21 cellular contexts compared by ENCODE assay signal in genomic region chr13:54949735-54950134, GRCh38.
"Had no signal": no experiment of that assay in that cellular context is flagged by ENCODE, and none has a peak within 500 bp of the region (broad histone marks: within the 10 kb centered on the region; RNA-seq: fewer than 3 reads in every experiment).

No MANE protein-coding gene starts in this region.

- H3K27me3 ChIP-seq: right lobe of liver, spleen, testis, tibial nerve, upper lobe of right lung had no signal

- H3K27me3 Mint-ChIP-seq: effector memory CD8-positive, alpha-beta T cell; naive thymus-derived CD4-positive, alpha-beta T cell; stimulated activated memory B cell treated with anti-CD40 and anti-IgM and Interleukin-4, amounts not matched to agents 10 μg/mL and 1 μg/mL and 100 μg/mL, for 72 hours; stimulated activated naive CD8-positive, alpha-beta T cell treated with anti-CD3 and anti-CD28 coated beads, Interleukin-15, Interleukin-2, amounts not matched to agents 100 ng/mL and 50 ng/mL, for 24 hours had no signal

- H3K4me1 ChIP-seq: psoas muscle, right lobe of liver, spleen, testis, tibial nerve, upper lobe of right lung had no signal

- H3K4me3 Mint-ChIP-seq: effector memory CD8-positive, alpha-beta T cell; naive thymus-derived CD4-positive, alpha-beta T cell; nephron progenitor cell; stimulated activated memory B cell treated with anti-CD40 and anti-IgM and Interleukin-4, amounts not matched to agents 10 μg/mL and 1 μg/mL and 100 μg/mL, for 72 hours; stimulated activated naive CD8-positive, alpha-beta T cell treated with anti-CD3 and anti-CD28 coated beads, Interleukin-15, Interleukin-2, amounts not matched to agents 100 ng/mL and 50 ng/mL, for 24 hours had no signal

- H3K27ac Mint-ChIP-seq: effector memory CD8-positive, alpha-beta T cell; naive thymus-derived CD4-positive, alpha-beta T cell; nephron progenitor cell; stimulated activated memory B cell treated with anti-CD40 and anti-IgM and Interleukin-4, amounts not matched to agents 10 μg/mL and 1 μg/mL and 100 μg/mL, for 72 hours; stimulated activated naive CD8-positive, alpha-beta T cell treated with anti-CD3 and anti-CD28 coated beads, Interleukin-15, Interleukin-2, amounts not matched to agents 100 ng/mL and 50 ng/mL, for 24 hours had no signal

- H3K36me3 Mint-ChIP-seq: naive thymus-derived CD4-positive, alpha-beta T cell; stimulated activated memory B cell treated with anti-CD40 and anti-IgM and Interleukin-4, amounts not matched to agents 10 μg/mL and 1 μg/mL and 100 μg/mL, for 72 hours had no signal

- H3K36me3 ChIP-seq: right lobe of liver, spleen, tibial nerve, upper lobe of right lung had no signal

- H3K9me3 ChIP-seq: right lobe of liver, testis, tibial nerve, upper lobe of right lung had no signal

- DNase-seq: cortex of kidney; effector memory CD8-positive, alpha-beta T cell; foreskin melanocyte; head of caudate nucleus; hippocampal formation; kidney glomerular epithelial cell; mammary epithelial cell; naive thymus-derived CD4-positive, alpha-beta T cell; nephron progenitor cell; psoas muscle; retina; right lobe of liver; spleen; stimulated activated CD4-positive, alpha-beta T cell treated with anti-CD3 and anti-CD28 coated beads, Interleukin-15, amount 100 ng/mL, for 24 hours; stimulated activated CD4-positive, alpha-beta T cell treated with anti-CD3 and anti-CD28 coated beads, Interleukin-1b, Interleukin-23, amount 100 ng/mL, for 48 hours; stimulated activated CD4-positive, alpha-beta T cell treated with anti-CD3 and anti-CD28 coated beads, Interleukin-4, amount 100 ng/mL, for 24 hours; testis; upper lobe of right lung had no signal

- H3K27ac ChIP-seq: psoas muscle, right lobe of liver, spleen, testis, tibial nerve, upper lobe of right lung had no signal

- H3K4me1 Mint-ChIP-seq: stimulated activated memory B cell treated with anti-CD40 and anti-IgM and Interleukin-4, amounts not matched to agents 10 μg/mL and 1 μg/mL and 100 μg/mL, for 72 hours had no signal

- H3K4me3 ChIP-seq: psoas muscle, right lobe of liver, spleen, testis, tibial nerve, upper lobe of right lung had no signal
